21 cellular contexts compared by ENCODE assay signal in the genomic region with DNA sequence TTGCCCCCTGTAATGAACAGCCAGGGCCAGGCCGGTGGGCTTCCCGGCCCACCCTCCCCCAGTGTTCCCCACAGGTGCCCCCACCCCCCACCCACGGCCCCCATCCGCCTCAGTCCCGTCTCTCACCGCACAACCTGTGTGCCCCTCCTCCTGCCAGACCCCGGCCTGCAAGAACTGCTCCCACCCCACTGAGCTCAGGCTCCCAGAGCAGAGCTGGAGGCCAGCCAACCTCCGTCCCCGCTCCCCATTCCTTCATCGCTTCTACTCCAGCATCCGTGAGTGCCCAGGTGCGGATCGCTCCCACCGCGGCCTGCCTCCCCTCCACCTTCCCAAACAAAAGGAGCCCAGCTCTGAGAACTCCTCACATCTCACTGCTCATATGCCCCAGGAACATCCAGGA. TPM values are rescaled to one million over a fixed set of nuclear protein-coding genes. Genes with fewer than 3 reads are reported as not detected.
"Had no signal": no experiment of that assay in that cellular context is flagged by ENCODE, and none has a peak within 500 bp of the region (broad histone marks: within the 10 kb centered on the region; RNA-seq: fewer than 3 reads in every experiment).

No MANE protein-coding gene starts in this region.

- H3K9me3 ChIP-seq: body of pancreas, gastroesophageal sphincter, heart left ventricle, sigmoid colon had no signal

- H3K4me3 ChIP-seq: body of pancreas, cardiac muscle cell, gastroesophageal sphincter, heart left ventricle, sigmoid colon, smooth muscle cell had no signal

- H3K27ac ChIP-seq: body of pancreas, cardiac muscle cell, gastroesophageal sphincter, heart left ventricle, sigmoid colon had no signal

- ATAC-seq: body of pancreas; gastroesophageal sphincter; heart left ventricle; natural killer cell treated with Interleukin-12 subunit alpha and Interleukin-12 subunit beta and Interleukin-15 and Interleukin-18, amount 100 ng/mL, for 72 hours; stimulated activated naive B cell treated with anti-CD40 and anti-IgM and Interleukin-4, amounts not matched to agents 10 μg/mL and 1 μg/mL and 100 μg/mL, for 72 hours; T-helper 17 cell had no signal

- DNase-seq: activated CD4-positive, alpha-beta memory T cell treated with anti-CD3 and anti-CD28 coated beads for 36 hours; activated CD4-positive, alpha-beta T cell treated with anti-CD3 and anti-CD28 coated beads for 48 hours; activated effector memory CD4-positive, alpha-beta T cell treated with anti-CD3 and anti-CD28 coated beads, Interleukin-2, amount 50 U/mL, for 16 hours; activated naive CD4-positive, alpha-beta T cell treated with anti-CD3 and anti-CD28 coated beads, Interleukin-2, amount 10 ng/mL, durations not matched to agents 7 days and 5 days; activated T-cell treated with anti-CD3 and anti-CD28 coated beads for 4 hours; body of pancreas; cortex of kidney; endodermal cell; heart left ventricle; midbrain; nucleus accumbens; sigmoid colon; stimulated activated CD4-positive, alpha-beta T cell treated with anti-CD3 and anti-CD28 coated beads, Interleukin-15, amount 100 ng/mL, for 24 hours; stimulated activated naive B cell treated with anti-CD40 and anti-IgM and Interleukin-4, amounts not matched to agents 10 μg/mL and 1 μg/mL and 100 μg/mL, for 72 hours; SW 1271; T-helper 17 cell had no signal

- H3K27me3 ChIP-seq: body of pancreas, cardiac muscle cell, gastroesophageal sphincter, heart left ventricle, sigmoid colon had no signal

- H3K4me2 ChIP-seq: smooth muscle cell had no signal

RNA-seq across cellular contexts. Expression of a gene that starts 20.3 kb away (rescaled TPM):
- polyA plus RNA-seq: cardiac muscle cell, heart left ventricle, liver, smooth muscle cell had no signal
